ENCODE assay signal across 13 cellular contexts in genomic region chr12:118044075-118044474, GRCh38.
"Had no signal": no experiment of that assay in that cellular context is flagged by ENCODE, and none has a peak within 500 bp of the region (broad histone marks: within the 10 kb centered on the region; RNA-seq: fewer than 3 reads in every experiment).

No MANE protein-coding gene starts in this region.

- DNase-seq: activated B cell treated with CpG ODN at 0.5 μM for 24 hours; activated CD8-positive, alpha-beta memory T cell treated with anti-CD3 and anti-CD28 coated beads, Interleukin-2, amount 50 U/mL, for 4 hours; activated effector memory CD4-positive, alpha-beta T cell treated with Interleukin-2 at 50 U/mL for 16 hours; dermis blood vessel endothelial cell; effector memory CD8-positive, alpha-beta T cell; foreskin melanocyte; posterior cingulate gyrus; retina; SIG-M5 had no signal

- H3K27me3 Mint-ChIP-seq: activated B cell treated with CpG ODN at 0.5 μM for 24 hours; effector memory CD8-positive, alpha-beta T cell; natural killer cell treated with Interleukin-12 subunit alpha and Interleukin-12 subunit beta and Interleukin-15 and Interleukin-18, amount 100 ng/mL, for 72 hours had no signal

- H3K9me3 Mint-ChIP-seq: activated B cell treated with CpG ODN at 0.5 μM for 24 hours; effector memory CD8-positive, alpha-beta T cell; natural killer cell treated with Interleukin-12 subunit alpha and Interleukin-12 subunit beta and Interleukin-15 and Interleukin-18, amount 100 ng/mL, for 72 hours; T-helper 1 cell treated with Interleukin-12 subunit alpha and Interleukin-12 subunit beta and Interleukin-4 antibody, amounts not matched to agents 30 μg/mL and 1 μg/mL, for 36 hours had no signal

- H3K27ac ChIP-seq: adrenal gland, epithelial cell of prostate had no signal

- H3K4me3 Mint-ChIP-seq: activated B cell treated with CpG ODN at 0.5 μM for 24 hours; effector memory CD8-positive, alpha-beta T cell; natural killer cell treated with Interleukin-12 subunit alpha and Interleukin-12 subunit beta and Interleukin-15 and Interleukin-18, amount 100 ng/mL, for 72 hours; T-helper 1 cell treated with Interleukin-12 subunit alpha and Interleukin-12 subunit beta and Interleukin-4 antibody, amounts not matched to agents 30 μg/mL and 1 μg/mL, for 36 hours had no signal

- H3K4me1 Mint-ChIP-seq: activated B cell treated with CpG ODN at 0.5 μM for 24 hours had no signal

- H3K4me3 ChIP-seq: adrenal gland had no signal

- H3K27ac Mint-ChIP-seq: activated B cell treated with CpG ODN at 0.5 μM for 24 hours; effector memory CD8-positive, alpha-beta T cell; natural killer cell treated with Interleukin-12 subunit alpha and Interleukin-12 subunit beta and Interleukin-15 and Interleukin-18, amount 100 ng/mL, for 72 hours had no signal

- ATAC-seq: effector memory CD8-positive, alpha-beta T cell; natural killer cell treated with Interleukin-12 subunit alpha and Interleukin-12 subunit beta and Interleukin-15 and Interleukin-18, amount 100 ng/mL, for 72 hours had no signal

- H3K27me3 ChIP-seq: adrenal gland had no signal
